ENCODE assay signal across 14 cellular contexts in genomic region chr3:151112731-151113130, GRCh38. TPM values are rescaled to one million over a fixed set of nuclear protein-coding genes. Genes with fewer than 3 reads are reported as not detected.
DNase-seq lines count a peak whose midpoint lies in the region; ATAC-seq and TF ChIP-seq lines count a peak whose summit lies in the region.
"Had no signal": no experiment of that assay in that cellular context is flagged by ENCODE, and none has a peak within 500 bp of the region (broad histone marks: within the 10 kb centered on the region; RNA-seq: fewer than 3 reads in every experiment).

No MANE protein-coding gene starts in this region.

- no peak overlapping the region for H3K27ac ChIP-seq in osteoblast (ENCODE audit: low read depth, low read length)
- H3K27ac ChIP-seq: BLaER1 treated with 17β-estradiol and CSF1 and Interleukin-3, amounts not matched to agents 10 nM and 100 nM had no signal

- TF ChIP-seq CTCF in LNCaP clone FGC (IDR thresholded peaks at IDR 0.05; ENCODE audit: control insufficient read depth, extremely low read depth, insufficient read depth), result no peak
- no peak for TF ChIP-seq CTCF in osteoblast (IDR thresholded peaks at IDR 0.05; ENCODE audit: extremely low read depth, low read depth, low read length)

- H2AFZ ChIP-seq in osteoblast (ENCODE audit: low read length), result no peak overlapping the region

- no peak overlapping the region for H3K4me2 ChIP-seq in osteoblast (ENCODE audit: insufficient read depth, low read length)

- no peak for ATAC-seq in GM18498 (IDR thresholded peaks at IDR 0.05; ENCODE audit: unreplicated experiment)
- ATAC-seq: HepG2 had no signal

- no peaks in the 10 kb centered on the region for H4K20me1 ChIP-seq in osteoblast (ENCODE audit: insufficient read depth, low read length)
- H4K20me1 ChIP-seq: BLaER1 treated with 17β-estradiol and CSF1 and Interleukin-3, amounts not matched to agents 10 nM and 100 nM had no signal

- H3K4me3 ChIP-seq in LNCaP clone FGC (ENCODE audit: low read depth, low read length), result no peak overlapping the region
- no peak overlapping the region for H3K4me3 ChIP-seq in osteoblast (ENCODE audit: insufficient read depth, low read length)
- H3K4me3 ChIP-seq: BLaER1 treated with 17β-estradiol and CSF1 and Interleukin-3, amounts not matched to agents 10 nM and 100 nM; HAP-1 had no signal

- H3K79me2 ChIP-seq in osteoblast (ENCODE audit: insufficient read depth, low read length), result no peaks in the 10 kb centered on the region

- H3K36me3 ChIP-seq in osteoblast (ENCODE audit: insufficient read depth, low read length), result no peaks in the 10 kb centered on the region
- H3K36me3 ChIP-seq: BLaER1 treated with 17β-estradiol and CSF1 and Interleukin-3, amounts not matched to agents 10 nM and 100 nM; HAP-1 had no signal

- no peaks in the 10 kb centered on the region for H3K9me3 ChIP-seq in osteoblast (ENCODE audit: low read depth, low read length)
- H3K9me3 ChIP-seq: BLaER1 treated with 17β-estradiol and CSF1 and Interleukin-3, amounts not matched to agents 10 nM and 100 nM; HAP-1 had no signal

- H3K4me1 ChIP-seq in osteoblast (ENCODE audit: insufficient read depth, low read length), result no peaks in the 10 kb centered on the region
- H3K4me1 ChIP-seq: HAP-1 had no signal

- H3K27me3 ChIP-seq in osteoblast (ENCODE audit: insufficient read depth, low read length), result peaks cover 5% of the 10 kb centered on the region
- H3K27me3 ChIP-seq: BLaER1 treated with 17β-estradiol and CSF1 and Interleukin-3, amounts not matched to agents 10 nM and 100 nM had no signal

- DNase-seq in COLO668 (lab: John Stamatoyannopoulos, UW; ENCODE audit: unreplicated experiment) (peak; percentile 7), LNCaP clone FGC (ENCODE audit: low read depth) (peak; percentile 73), NCI-H774 (lab: John Stamatoyannopoulos, UW) (peak; percentile 27), osteoblast (ENCODE audit: insufficient read length, low spot score, missing footprints) (peak; percentile 17), T-helper 2 cell (no peak), NCI-H1436 treated with DMSO at 0.1 percent for 48 hours (lab: John Stamatoyannopoulos, UW) (no peak)
- DNase-seq: ACHN; CD4-positive, alpha-beta T cell; DND-41; GF-D8 had no signal

RNA-seq across cellular contexts. Expression of gene MED12L, which starts 27.3 kb away (rescaled TPM):
- total RNA-seq in osteoblast, result 0.59 and 2.2 TPM in 2 replicates

Comparison
In these comparisons a context has a peak if more than half of its experiments do, and no peak if none do; other contexts are left out.
1. DNase-seq: peak in COLO668 (single experiment), LNCaP clone FGC (single experiment), NCI-H774 (single experiment) and osteoblast (single experiment); none in T-helper 2 cell (0 of 5) and NCI-H1436 treated with DMSO at 0.1 percent for 48 hours (single experiment).